In the genomic region with DNA sequence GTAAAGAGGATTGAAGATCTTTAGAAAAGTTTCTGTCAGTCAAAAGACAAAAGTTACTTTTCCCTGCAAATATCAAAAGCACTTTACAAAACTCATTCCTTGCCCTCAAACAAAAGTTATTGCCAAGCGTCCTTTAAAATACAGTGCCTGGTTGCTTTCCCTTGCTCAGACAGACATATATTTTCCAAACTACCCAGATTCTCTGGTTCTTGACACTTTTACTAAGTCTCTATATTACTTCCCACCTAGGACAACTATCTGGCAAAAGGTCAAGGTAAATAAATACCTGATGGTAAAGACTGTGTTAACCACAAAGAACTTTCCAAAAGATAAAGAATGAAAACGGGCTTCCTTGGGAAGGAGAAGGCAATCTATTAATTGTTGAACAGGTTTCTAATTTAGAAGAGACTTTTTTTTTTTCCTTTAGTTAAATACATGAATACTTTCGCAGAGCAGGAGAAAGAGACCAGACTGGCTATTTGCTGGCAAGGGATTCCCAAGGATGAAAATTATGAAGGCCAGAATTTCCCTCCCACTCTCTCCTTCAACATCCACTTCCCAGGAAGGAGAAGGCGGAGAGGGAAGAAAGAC, we compare ENCODE assay signal across 13 cellular contexts. TPM values are rescaled to one million over a fixed set of nuclear protein-coding genes. Genes with fewer than 3 reads are reported as not detected.
DNase-seq lines count a peak whose midpoint lies in the region; ATAC-seq, FAIRE-seq and TF ChIP-seq lines count a peak whose summit lies in the region.
"Had no signal": no experiment of that assay in that cellular context is flagged by ENCODE, and none has a peak within 500 bp of the region (broad histone marks: within the 10 kb centered on the region; RNA-seq: fewer than 3 reads in every experiment).

No MANE protein-coding gene starts in this region.

- ATAC-seq in T-helper 17 cell (no peak), GM18505 (IDR thresholded peaks at IDR 0.05; ENCODE audit: unreplicated experiment) (no peak)

- no peak for TF ChIP-seq CTCF in fibroblast of villous mesenchyme (IDR thresholded peaks at IDR 0.05; ENCODE audit: insufficient read depth, low read depth, low read length)

- H3K4me3 ChIP-seq in H7 (ENCODE audit: insufficient read depth, low read depth, low read length) (peak overlapping the region; percentile 80), fibroblast of villous mesenchyme (ENCODE audit: low read depth, low read length) (peak overlapping the region; percentile 81), rectal smooth muscle tissue (ENCODE audit: low read length) (peak overlapping the region; percentile 13)

- no peak for TF ChIP-seq POLR2A in GM18505 (IDR thresholded peaks at IDR 0.05; ENCODE audit: borderline replicate concordance, extremely low read depth, insufficient read depth, insufficient read length)

- no peaks in the 10 kb centered on the region; the same call in 1 of the 2 replicates for H3K36me3 ChIP-seq in H7 (replicated peaks; ENCODE audit: control insufficient read depth, insufficient read depth, low read length)
- no peaks in the 10 kb centered on the region for H3K36me3 ChIP-seq in rectal smooth muscle tissue (ENCODE audit: control insufficient read depth, insufficient read depth, low read length)

- H3K27ac Mint-ChIP-seq in T-helper 17 cell: no peak overlapping the region

- H3K4me1 ChIP-seq in rectal smooth muscle tissue (ENCODE audit: control insufficient read depth, insufficient read depth, low read length): no peaks in the 10 kb centered on the region

- DNase-seq in H7 (no peak), T-helper 17 cell (no peak), fibroblast of villous mesenchyme (ENCODE audit: low read depth) (peak; percentile 31), NCI-H510A treated with DMSO at 0.1 percent for 48 hours (lab: John Stamatoyannopoulos, UW) (no peak), GM19239 (ENCODE audit: insufficient read length, low spot score) (no peak), superior temporal gyrus (ENCODE audit: extremely low spot score) (no peak)
- DNase-seq: activated CD4-positive, alpha-beta T cell treated with anti-CD3 and anti-CD28 coated beads, Interleukin-2, amount 50 U/mL, for 1 hour; anterior cingulate cortex; GF-D8; hypothalamus; NCI-H2029 treated with DMSO at 0.1 percent for 48 hours had no signal

- H3K27me3 ChIP-seq in H7 (ENCODE audit: control insufficient read depth, insufficient read depth, low read length): peaks cover 20% of the 10 kb centered on the region
- peaks cover 10% of the 10 kb centered on the region for H3K27me3 ChIP-seq in rectal smooth muscle tissue (ENCODE audit: control insufficient read depth, insufficient read depth, low read length)

- peaks cover 70% of the 10 kb centered on the region for H3K27me3 Mint-ChIP-seq in T-helper 17 cell

- peaks cover 7% of the 10 kb centered on the region for H3K36me3 Mint-ChIP-seq in T-helper 17 cell (ENCODE audit: low read depth)

- peaks cover 10% of the 10 kb centered on the region for H3K4me1 Mint-ChIP-seq in T-helper 17 cell

- H3K4me3 Mint-ChIP-seq in T-helper 17 cell: peak overlapping the region; percentile 33

- no peak overlapping the region for H3K9ac ChIP-seq in rectal smooth muscle tissue (ENCODE audit: low read length)

- peak overlapping the region; percentile 23 for H3K27ac ChIP-seq in rectal smooth muscle tissue (ENCODE audit: low read depth, low read length)

- no peak for FAIRE-seq in GM19239 (lab: Jason Lieb, UNC)

- H3K9me3 ChIP-seq in T-helper 17 cell (ENCODE audit: control insufficient read depth, low read length, poor library complexity, severe bottlenecking): no peaks in the 10 kb centered on the region

RNA-seq across cellular contexts. Expression of a gene that starts 1.8 kb away (rescaled TPM):
- total RNA-seq in H7 (2014; rRNA removed; shearing (Covaris generic)): 10.4 and 11.5 TPM in 2 replicates
- total RNA-seq in T-helper 17 cell (1 to 10 TPM in 1 of 2 donors, not detected in 1; 1.4 TPM), fibroblast of villous mesenchyme (13.8 and 15.5 TPM in 2 replicates)

Comparison
In these comparisons a context has a peak if more than half of its experiments do, and no peak if none do; other contexts are left out.
1. H3K4me3 ChIP-seq: peak in every context shown above with its lines; median percentile 81 in fibroblast of villous mesenchyme; 80 in H7; 13 in rectal smooth muscle tissue.